ENCODE assay signal across 14 cellular contexts in the genomic region with DNA sequence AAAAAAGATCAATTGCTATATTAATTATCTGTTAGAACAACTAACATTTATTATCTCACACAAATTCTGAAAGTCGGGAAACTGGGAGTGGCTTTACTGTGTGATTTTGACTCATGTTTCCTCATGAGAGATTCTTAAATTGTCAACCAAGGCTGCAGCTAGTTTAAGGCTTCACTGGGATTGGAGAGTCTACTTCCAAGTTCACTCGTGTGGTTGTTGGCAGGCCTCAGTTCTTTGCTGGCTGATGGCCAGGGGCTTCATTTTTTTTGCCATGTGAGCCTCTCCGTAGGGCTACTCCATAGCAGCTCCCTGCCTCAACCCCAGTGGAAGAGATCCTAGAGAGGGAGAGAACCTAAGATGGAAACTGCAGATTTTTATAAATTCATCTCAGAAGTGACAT. TPM values are rescaled to one million over a fixed set of nuclear protein-coding genes. Genes with fewer than 3 reads are reported as not detected.
A peak's percentile ranks its signal among the peaks of the same experiment; 100 is the strongest.
DNase-seq lines count a peak whose midpoint lies in the region; ATAC-seq, FAIRE-seq and TF ChIP-seq lines count a peak whose summit lies in the region.
"Had no signal": no experiment of that assay in that cellular context is flagged by ENCODE, and none has a peak within 500 bp of the region (broad histone marks: within the 10 kb centered on the region; RNA-seq: fewer than 3 reads in every experiment).

No MANE protein-coding gene starts in this region.

- H3K27ac ChIP-seq in skeletal muscle tissue (ENCODE audit: low read depth, low read length), result peak overlapping the region; percentile 42

- FAIRE-seq in frontal cortex (lab: Jason Lieb, UNC), result no peak

- H3K4me3 ChIP-seq in cardiac fibroblast (replicated peaks in 1 of 2; ENCODE audit: low read depth in 2 of 2, low read length in 2 of 2) (no peak overlapping the region), skeletal muscle tissue (ENCODE audit: low read length in 3 of 3) (peak overlapping the region in 1 of 3 donors; percentile 23)
- H3K4me3 ChIP-seq: mucosa of descending colon had no signal

- H3K27me3 ChIP-seq in skeletal muscle tissue (ENCODE audit: control insufficient read depth in 3 of 3, insufficient read depth in 3 of 3, low read length in 3 of 3), result no peaks in the 10 kb centered on the region

- peaks cover 4 to 5% (median 4%) of the 10 kb centered on the region in 3 donors for H3K4me1 ChIP-seq in skeletal muscle tissue (ENCODE audit: control insufficient read depth in 3 of 3, insufficient read depth in 3 of 3, low read length in 3 of 3)

- DNase-seq in GM03348 (ENCODE audit: low spot score), result peak; percentile 5
- DNase-seq in cardiac fibroblast (ENCODE audit: low read depth in 2 of 2), result peak; percentile 82 to 93
- DNase-seq in left ventricle myocardium superior, result peak; percentile 78
- no peak for DNase-seq in frontal cortex (ENCODE audit: low spot score in 2 of 2)
- DNase-seq in central memory CD4-positive, alpha-beta T cell, result no peak
- DNase-seq in activated T-cell treated with anti-CD3 and anti-CD28 coated beads, Interleukin-2, amount 50 U/mL, for 1 hour, result no peak
- DNase-seq in OCI-M1 (lab: John Stamatoyannopoulos, UW), result no peak
- DNase-seq: activated T-cell treated with anti-CD3 and anti-CD28 coated beads, Interleukin-2, amount 50 U/mL, for 4 hours; DND-41; effector memory CD8-positive, alpha-beta T cell; NCI-H226; stimulated activated CD4-positive, alpha-beta T cell treated with anti-CD3 and anti-CD28 coated beads, Interleukin-4, amount 100 ng/mL, for 1 hour had no signal

- no peak overlapping the region for H3K9ac ChIP-seq in skeletal muscle tissue (ENCODE audit: low read depth in 1 of 3, low read length in 3 of 3)

- H3K36me3 ChIP-seq in skeletal muscle tissue (ENCODE audit: control insufficient read depth in 3 of 3, insufficient read depth in 3 of 3, low read length in 3 of 3), result no peaks in the 10 kb centered on the region

- intact Hi-C loops in left ventricle myocardium superior (cut with micrococcal nuclease), result no loop called here

- ATAC-seq in left ventricle myocardium superior, result peak; percentile 97
- ATAC-seq: activated T-cell treated with anti-CD3 and anti-CD28 coated beads, Interleukin-2, amount 50 U/mL, for 4 hours; effector memory CD8-positive, alpha-beta T cell; mucosa of descending colon had no signal

- H3K9me3 ChIP-seq in skeletal muscle tissue (ENCODE audit: control insufficient read depth in 3 of 3, low read length in 3 of 3), result no peaks in the 10 kb centered on the region
- H3K9me3 ChIP-seq: mucosa of descending colon had no signal

- no peak for TF ChIP-seq CTCF in cardiac fibroblast (IDR thresholded peaks at IDR 0.05; ENCODE audit: low read depth, low read length)

RNA-seq across cellular contexts. Expression of a gene that starts 24.5 kb away (rescaled TPM):
- 13.2 TPM for total RNA-seq in left ventricle myocardium superior
- 22.4 TPM for total RNA-seq in skeletal muscle tissue
- total RNA-seq in frontal cortex, result 7.3 TPM

Comparison
In these comparisons a context has a peak if more than half of its experiments do, and no peak if none do; other contexts are left out.
1. DNase-seq: peak in GM03348 (single experiment), cardiac fibroblast (2 of 2) and left ventricle myocardium superior (single experiment); none in frontal cortex (0 of 2), central memory CD4-positive, alpha-beta T cell (single experiment), activated T-cell treated with anti-CD3 and anti-CD28 coated beads, Interleukin-2, amount 50 U/mL, for 1 hour (single experiment) and OCI-M1 (single experiment).